Comparison of ENCODE assay signal across 9 cellular contexts in genomic region chr2:206004004-206004693, GRCh38.
A peak's percentile ranks its signal among the peaks of the same experiment; 100 is the strongest.
DNase-seq lines count a peak whose midpoint lies in the region; ATAC-seq, FAIRE-seq and TF ChIP-seq lines count a peak whose summit lies in the region.
"Had no signal": no experiment of that assay in that cellular context is flagged by ENCODE, and none has a peak within 500 bp of the region (broad histone marks: within the 10 kb centered on the region; RNA-seq: fewer than 3 reads in every experiment).

No MANE protein-coding gene starts in this region.

- H3K36me3 Mint-ChIP-seq in astrocyte (ENCODE audit: low read depth, unreplicated experiment) (peaks cover 25% of the 10 kb centered on the region), nephron progenitor cell (ENCODE audit: low read depth) (peaks cover 36% of the 10 kb centered on the region)

- no peak overlapping the region for H3K4me3 Mint-ChIP-seq in astrocyte (ENCODE audit: unreplicated experiment)
- H3K4me3 Mint-ChIP-seq in nephron progenitor cell: no peak overlapping the region

- no peaks in the 10 kb centered on the region for H3K9me3 ChIP-seq in astrocyte (ENCODE audit: insufficient read depth, low read depth, low read length)
- no peaks in the 10 kb centered on the region for H3K9me3 ChIP-seq in ascending aorta

- H2AFZ ChIP-seq in astrocyte (ENCODE audit: low read depth, low read length): no peak overlapping the region
- H2AFZ ChIP-seq: parathyroid adenoma had no signal

- peaks cover 15% of the 10 kb centered on the region for H3K4me1 Mint-ChIP-seq in astrocyte (ENCODE audit: low read depth, unreplicated experiment)
- peaks cover 3% of the 10 kb centered on the region for H3K4me1 Mint-ChIP-seq in nephron progenitor cell

- peak; percentile 10 for TF ChIP-seq CTCF in astrocyte (IDR thresholded peaks at IDR 0.05; ENCODE audit: insufficient read depth, low read depth, low read length)
- peak; percentile 37 for TF ChIP-seq CTCF in nephron progenitor cell (IDR thresholded peaks at IDR 0.05)
- peak in 1 of 3 experiments; percentile 19 for TF ChIP-seq CTCF in ascending aorta (IDR thresholded peaks at IDR 0.05)

- H3K9me3 Mint-ChIP-seq in astrocyte (ENCODE audit: unreplicated experiment): no peaks in the 10 kb centered on the region
- no peaks in the 10 kb centered on the region for H3K9me3 Mint-ChIP-seq in nephron progenitor cell

- DNase-seq in NCI-H2107 (lab: John Stamatoyannopoulos, UW): peak; percentile 2
- no peak for DNase-seq in NCI-H2107 treated with DMSO at 0.1 percent for 48 hours (lab: John Stamatoyannopoulos, UW; ENCODE audit: unreplicated experiment)
- DNase-seq in HT-29 (ENCODE audit: low spot score): peak; percentile 19
- no peak for DNase-seq in astrocyte (ENCODE audit: low read depth)
- peak; percentile 37 for DNase-seq in nephron progenitor cell
- DNase-seq in ascending aorta (ENCODE audit: low spot score in 2 of 2): no peak
- DNase-seq in GM19239 (ENCODE audit: insufficient read length, low spot score): no peak

- ATAC-seq in HG02973 (IDR thresholded peaks at IDR 0.05; ENCODE audit: unreplicated experiment): no peak

- no peak overlapping the region for H3K27ac ChIP-seq in astrocyte (ENCODE audit: low read depth, low read length)
- no peak overlapping the region for H3K27ac ChIP-seq in ascending aorta
- H3K27ac ChIP-seq: parathyroid adenoma had no signal

- H3K27ac Mint-ChIP-seq in astrocyte (ENCODE audit: unreplicated experiment) (no peak overlapping the region), nephron progenitor cell (peak overlapping the region; percentile 88)

- H4K20me1 ChIP-seq in astrocyte (ENCODE audit: insufficient read depth, low read length): no peaks in the 10 kb centered on the region

- no peak overlapping the region for H3K9ac ChIP-seq in astrocyte (ENCODE audit: low read length)
- H3K9ac ChIP-seq: parathyroid adenoma had no signal

- H3K79me2 ChIP-seq in astrocyte (ENCODE audit: insufficient read depth, low read length): no peaks in the 10 kb centered on the region
- H3K79me2 ChIP-seq: parathyroid adenoma had no signal

- H3K27me3 Mint-ChIP-seq in astrocyte (ENCODE audit: low read depth, unreplicated experiment) (no peaks in the 10 kb centered on the region), nephron progenitor cell (ENCODE audit: low read depth, poor library complexity) (no peaks in the 10 kb centered on the region)

- peaks cover 12% of the 10 kb centered on the region for H3K36me3 ChIP-seq in astrocyte (ENCODE audit: insufficient read depth, low read length)
- H3K36me3 ChIP-seq in ascending aorta: peaks cover 32 to 57% of the 10 kb centered on the region in 2 donors

- no peak overlapping the region for H3K4me2 ChIP-seq in astrocyte (ENCODE audit: low read length)

- H3K27me3 ChIP-seq in astrocyte (ENCODE audit: insufficient read depth, low read length) (no peaks in the 10 kb centered on the region), ascending aorta (no peaks in the 10 kb centered on the region)

- H3K4me1 ChIP-seq in astrocyte (ENCODE audit: insufficient read depth, low read length) (no peaks in the 10 kb centered on the region), ascending aorta (no peaks in the 10 kb centered on the region)
- H3K4me1 ChIP-seq: parathyroid adenoma had no signal

- intact Hi-C loops in ascending aorta (cut with DNase I): no loop called here

- H3K4me3 ChIP-seq in astrocyte (ENCODE audit: insufficient read depth, low read depth, low read length): no peak overlapping the region
- no peak overlapping the region for H3K4me3 ChIP-seq in ascending aorta

- FAIRE-seq in astrocyte (lab: Jason Lieb, UNC): no peak
- no peak for FAIRE-seq in GM19239 (lab: Jason Lieb, UNC)

Comparison
In these comparisons a context has a peak if more than half of its experiments do, and no peak if none do; other contexts are left out.
1. DNase-seq: peak in NCI-H2107 (single experiment), HT-29 (single experiment) and nephron progenitor cell (single experiment); none in NCI-H2107 treated with DMSO at 0.1 percent for 48 hours (single experiment), astrocyte (single experiment), ascending aorta (0 of 2) and GM19239 (single experiment).